In genomic region chr19:10634430-10634829, GRCh38 we compare ENCODE assay signal across 24 cellular contexts. TPM values are rescaled to one million over a fixed set of nuclear protein-coding genes. Genes with fewer than 3 reads are reported as not detected.
"Had no signal": no experiment of that assay in that cellular context is flagged by ENCODE, and none has a peak within 500 bp of the region (broad histone marks: within the 10 kb centered on the region; RNA-seq: fewer than 3 reads in every experiment).

No MANE protein-coding gene starts in this region.

- H3K4me1 Mint-ChIP-seq: endodermal cell had no signal

- H3K27ac ChIP-seq: epithelial cell of prostate, gastrocnemius medialis, prostate gland, right atrium auricular region, sigmoid colon, suprapubic skin, transverse colon, upper lobe of right lung, uterus had no signal

- ATAC-seq: esophagus mucosa; gastrocnemius medialis; natural killer cell; stimulated activated naive CD8-positive, alpha-beta T cell treated with anti-CD3 and anti-CD28 coated beads, Interleukin-15, amount 100 ng/mL, for 72 hours; upper lobe of right lung had no signal

- H3K9me3 ChIP-seq: gastrocnemius medialis, prostate gland, right atrium auricular region, sigmoid colon, suprapubic skin, transverse colon, upper lobe of right lung, uterus had no signal

- H3K4me3 Mint-ChIP-seq: dendritic cell treated with granulocyte-macrophage colony-stimulating factor and Interleukin-4, amounts not matched to agents 40 ng/mL and 50 ng/mL, for 4 days; endodermal cell; memory B cell; natural killer cell; stimulated activated naive CD8-positive, alpha-beta T cell treated with anti-CD3 and anti-CD28 coated beads, Interleukin-15, amount 100 ng/mL, for 72 hours had no signal

- H3K27ac Mint-ChIP-seq: endodermal cell, memory B cell, natural killer cell had no signal

- H3K9me3 Mint-ChIP-seq: dendritic cell treated with granulocyte-macrophage colony-stimulating factor and Interleukin-4, amounts not matched to agents 40 ng/mL and 50 ng/mL, for 4 days; endodermal cell; memory B cell; natural killer cell; stimulated activated naive CD8-positive, alpha-beta T cell treated with anti-CD3 and anti-CD28 coated beads, Interleukin-15, amount 100 ng/mL, for 72 hours had no signal

- H3K27me3 ChIP-seq: gastrocnemius medialis, right atrium auricular region, sigmoid colon, suprapubic skin, transverse colon, upper lobe of right lung, uterus had no signal

- FAIRE-seq: colon, keratinocyte had no signal

- H3K36me3 ChIP-seq: uterus had no signal

- H3K4me3 ChIP-seq: gastrocnemius medialis, lung, prostate gland, right atrium auricular region, sigmoid colon, suprapubic skin, transverse colon, upper lobe of right lung, uterus had no signal

- DNase-seq: effector CD8-positive, alpha-beta T cell; endodermal cell; foreskin fibroblast; gastrocnemius medialis; head of caudate nucleus; natural killer cell; sigmoid colon; stimulated activated CD4-positive, alpha-beta T cell treated with anti-CD3 and anti-CD28 coated beads, Interleukin-4, amount 100 ng/mL, for 4 hours; stimulated activated naive CD4-positive, alpha-beta T cell; stimulated activated naive CD8-positive, alpha-beta T cell treated with anti-CD3 and anti-CD28 coated beads, Interleukin-15, amount 100 ng/mL, for 72 hours; transverse colon; upper lobe of right lung; uterus had no signal

- H3K4me1 ChIP-seq: prostate gland, right atrium auricular region, sigmoid colon, uterus had no signal

RNA-seq across cellular contexts. Expression of gene AP1M2, which starts 47.3 kb away (rescaled TPM):
- total RNA-seq: osteocyte had no signal
